In the genomic region with DNA sequence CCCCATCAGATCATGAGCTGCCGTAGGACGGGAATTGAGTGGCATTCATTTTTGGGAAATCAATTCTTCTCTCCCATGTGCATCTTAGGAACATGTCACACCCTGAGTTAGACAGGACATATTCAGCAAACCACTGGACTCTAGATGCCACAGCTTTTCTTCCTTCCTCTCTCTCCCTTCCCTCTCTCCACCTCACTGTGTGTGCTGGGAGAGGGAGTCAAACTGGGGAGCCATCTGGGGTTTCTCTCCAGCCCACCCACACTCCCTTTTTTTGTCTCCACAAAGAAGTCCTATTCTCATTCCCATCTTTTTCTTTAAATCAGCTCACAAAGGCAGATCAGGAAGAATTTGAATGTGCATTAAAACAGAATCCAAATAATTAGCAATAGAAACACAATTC, we compare ENCODE assay signal across 17 cellular contexts. TPM values are rescaled to one million over a fixed set of nuclear protein-coding genes. Genes with fewer than 3 reads are reported as not detected.
A peak's percentile ranks its signal among the peaks of the same experiment; 100 is the strongest.
DNase-seq lines count a peak whose midpoint lies in the region; TF ChIP-seq lines count a peak whose summit lies in the region.
"Had no signal": no experiment of that assay in that cellular context is flagged by ENCODE, and none has a peak within 500 bp of the region (broad histone marks: within the 10 kb centered on the region; RNA-seq: fewer than 3 reads in every experiment).

No MANE protein-coding gene starts in this region.

- peaks cover 12% of the 10 kb centered on the region for H3K79me2 ChIP-seq in Loucy (ENCODE audit: insufficient read depth, low read length)

- peaks cover 87% of the 10 kb centered on the region for H3K4me1 Mint-ChIP-seq in activated T-cell treated with anti-CD3 and anti-CD28 coated beads, Interleukin-2, amount 50 U/mL, for 24 hours (ENCODE audit: low read depth)
- peaks cover 89% of the 10 kb centered on the region for H3K4me1 Mint-ChIP-seq in activated naive CD8-positive, alpha-beta T cell (ENCODE audit: low read depth)
- peaks cover 30% of the 10 kb centered on the region for H3K4me1 Mint-ChIP-seq in progenitor cell of endocrine pancreas (ENCODE audit: low read depth)

- H3K36me3 Mint-ChIP-seq in activated T-cell treated with anti-CD3 and anti-CD28 coated beads, Interleukin-2, amount 50 U/mL, for 24 hours (ENCODE audit: low read depth), result peaks cover 96% of the 10 kb centered on the region
- H3K36me3 Mint-ChIP-seq in activated naive CD8-positive, alpha-beta T cell, result peaks cover 47% of the 10 kb centered on the region
- no peaks in the 10 kb centered on the region for H3K36me3 Mint-ChIP-seq in progenitor cell of endocrine pancreas (ENCODE audit: insufficient read depth)

- no peak for DNase-seq in activated T-cell treated with anti-CD3 and anti-CD28 coated beads, Interleukin-2, amount 50 U/mL, for 24 hours
- DNase-seq in activated T-cell treated with anti-CD3 and anti-CD28 coated beads, Interleukin-2, amount 50 U/mL, for 1 hour, result no peak
- DNase-seq in progenitor cell of endocrine pancreas (ENCODE audit: low spot score, unreplicated experiment), result no peak
- DNase-seq in GM19238 (ENCODE audit: insufficient read length, low spot score), result no peak
- DNase-seq in NCI-H226, result no peak
- no peak for DNase-seq in AG08396 (ENCODE audit: low spot score)
- DNase-seq: ACHN; activated CD4-positive, alpha-beta T cell treated with anti-CD3 and anti-CD28 coated beads, Interleukin-2, amount 50 U/mL, for 4 hours; activated effector memory CD4-positive, alpha-beta T cell treated with Interleukin-2 at 50 U/mL for 16 hours; midbrain; NCI-H345; SK-N-SH had no signal

- TF ChIP-seq CTCF in Loucy (conservative IDR thresholded peaks at IDR 0.05; ENCODE audit: low read length) (peak; percentile 16; the same call in 1 of the 2 replicates), progenitor cell of endocrine pancreas (IDR thresholded peaks at IDR 0.05; ENCODE audit: unreplicated experiment) (no peak)

- no peaks in the 10 kb centered on the region for H4K20me1 ChIP-seq in Loucy (ENCODE audit: insufficient read depth, low read length, poor library complexity, severe bottlenecking)

- peak overlapping the region; percentile 31; the same call in 1 of the 2 replicates for H2AFZ ChIP-seq in Loucy (ENCODE audit: low read length)

- H3K27me3 Mint-ChIP-seq in activated T-cell treated with anti-CD3 and anti-CD28 coated beads, Interleukin-2, amount 50 U/mL, for 24 hours, result no peaks in the 10 kb centered on the region
- H3K27me3 Mint-ChIP-seq in activated naive CD8-positive, alpha-beta T cell, result no peaks in the 10 kb centered on the region
- H3K27me3 Mint-ChIP-seq in progenitor cell of endocrine pancreas, result peaks cover 5% of the 10 kb centered on the region

- H3K9ac ChIP-seq in Loucy (ENCODE audit: low read depth, low read length, poor library complexity, severe bottlenecking), result peak overlapping the region; percentile 30
- H3K9ac ChIP-seq: SK-N-SH had no signal

- H3K4me3 Mint-ChIP-seq in activated T-cell treated with anti-CD3 and anti-CD28 coated beads, Interleukin-2, amount 50 U/mL, for 24 hours, result peak overlapping the region; percentile 30
- peak overlapping the region; percentile 54 for H3K4me3 Mint-ChIP-seq in activated naive CD8-positive, alpha-beta T cell
- no peak overlapping the region for H3K4me3 Mint-ChIP-seq in progenitor cell of endocrine pancreas (ENCODE audit: low read depth)
- H3K4me3 Mint-ChIP-seq: endodermal cell had no signal

- H3K9me3 ChIP-seq in Loucy (ENCODE audit: insufficient read depth, low read depth, low read length), result no peaks in the 10 kb centered on the region
- H3K9me3 ChIP-seq: HAP-1, SK-N-SH had no signal

- peaks cover 59% of the 10 kb centered on the region for H3K4me1 ChIP-seq in Loucy (ENCODE audit: insufficient read depth, low read length, poor library complexity, severe bottlenecking)
- H3K4me1 ChIP-seq: HAP-1 had no signal

- H3K27me3 ChIP-seq in Loucy (ENCODE audit: insufficient read depth, low read length, poor library complexity, severe bottlenecking), result no peaks in the 10 kb centered on the region

- H3K27ac Mint-ChIP-seq in activated T-cell treated with anti-CD3 and anti-CD28 coated beads, Interleukin-2, amount 50 U/mL, for 24 hours, result peak overlapping the region; percentile 92
- H3K27ac Mint-ChIP-seq in activated naive CD8-positive, alpha-beta T cell, result peak overlapping the region; percentile 93
- peak overlapping the region; percentile 18 for H3K27ac Mint-ChIP-seq in progenitor cell of endocrine pancreas
- H3K27ac Mint-ChIP-seq: endodermal cell had no signal

- H3K9me2 ChIP-seq in Loucy (replicated peaks; ENCODE audit: low read depth, low read length), result no peaks in the 10 kb centered on the region
- H3K9me2 ChIP-seq: SK-N-SH had no signal

- no peak overlapping the region for H3K4me2 ChIP-seq in Loucy (ENCODE audit: low read depth, low read length, poor library complexity, severe bottlenecking)
- H3K4me2 ChIP-seq: SK-N-SH had no signal

- H3K9me3 Mint-ChIP-seq in activated T-cell treated with anti-CD3 and anti-CD28 coated beads, Interleukin-2, amount 50 U/mL, for 24 hours, result peaks cover 13% of the 10 kb centered on the region
- peaks cover 17% of the 10 kb centered on the region for H3K9me3 Mint-ChIP-seq in activated naive CD8-positive, alpha-beta T cell (ENCODE audit: low read depth)
- H3K9me3 Mint-ChIP-seq in progenitor cell of endocrine pancreas (ENCODE audit: low read depth), result no peaks in the 10 kb centered on the region
- H3K9me3 Mint-ChIP-seq: endodermal cell had no signal

- peaks cover 20% of the 10 kb centered on the region for H3F3A ChIP-seq in Loucy (ENCODE audit: low read depth)

- no peaks in the 10 kb centered on the region for H3K36me3 ChIP-seq in Loucy (ENCODE audit: insufficient read depth, low read length)
- H3K36me3 ChIP-seq: HAP-1 had no signal

- no peak overlapping the region for H3K4me3 ChIP-seq in Loucy (ENCODE audit: low read length, poor library complexity, severe bottlenecking)
- H3K4me3 ChIP-seq: HAP-1 had no signal

RNA-seq across cellular contexts. Expression of a gene that starts 15.3 kb away (rescaled TPM):
- total RNA-seq in progenitor cell of endocrine pancreas, result not detected in 2 replicates
- total RNA-seq: endodermal cell, MCF 10A had no signal

Comparison
In these comparisons a context has a peak if more than half of its experiments do, and no peak if none do; other contexts are left out.
1. H3K27ac Mint-ChIP-seq: peak in every context shown above with its lines; median percentile 93 in activated naive CD8-positive, alpha-beta T cell; 92 in activated T-cell treated with anti-CD3 and anti-CD28 coated beads, Interleukin-2, amount 50 U/mL, for 24 hours; 18 in progenitor cell of endocrine pancreas.